Comparison of ENCODE assay signal across 14 cellular contexts in the genomic region with DNA sequence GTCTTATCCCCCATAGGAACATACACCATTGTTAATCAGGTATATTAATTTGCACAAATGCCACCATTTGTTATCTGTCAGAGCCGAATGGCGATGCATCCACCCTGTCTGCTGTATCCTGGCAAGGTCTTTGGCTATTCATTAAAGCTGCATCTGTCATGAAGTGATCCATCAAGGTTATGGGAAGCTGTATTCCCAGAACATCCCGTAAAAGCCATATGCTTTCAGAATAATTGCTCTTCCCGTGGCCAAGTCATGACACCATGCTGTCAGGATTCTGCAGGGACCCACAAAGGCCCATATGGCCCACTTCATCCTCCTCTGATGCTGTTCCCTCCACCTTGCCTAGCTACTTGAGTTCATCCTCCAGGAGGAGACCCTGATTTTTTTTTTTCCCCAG.
"Had no signal": no experiment of that assay in that cellular context is flagged by ENCODE, and none has a peak within 500 bp of the region (broad histone marks: within the 10 kb centered on the region; RNA-seq: fewer than 3 reads in every experiment).

No MANE protein-coding gene starts in this region.

- H3K4me3 ChIP-seq: lower lobe of right lung, neural progenitor cell, pancreas, tibial artery, vagina had no signal

- H3K9me3 Mint-ChIP-seq: activated T-cell treated with anti-CD3 and anti-CD28 coated beads, Interleukin-2, amount 50 U/mL, for 4 hours; mesothelial cell of epicardium; neural progenitor cell had no signal

- H3K36me3 ChIP-seq: neural progenitor cell had no signal

- ATAC-seq: activated CD4-positive, CD25-positive, alpha-beta regulatory T cell treated with anti-CD3 and anti-CD28 coated beads, Interleukin-2, amount 50 U/mL, for 24 hours; activated CD8-positive, alpha-beta memory T cell treated with anti-CD3 and anti-CD28 coated beads, Interleukin-2, amount 10 ng/mL, durations not matched to agents 7 days and 5 days; activated T-cell treated with anti-CD3 and anti-CD28 coated beads, Interleukin-2, amount 50 U/mL, for 4 hours; lower lobe of right lung; pancreas had no signal

- H3K4me3 Mint-ChIP-seq: activated CD8-positive, alpha-beta memory T cell treated with anti-CD3 and anti-CD28 coated beads, Interleukin-2, amount 10 ng/mL, durations not matched to agents 7 days and 5 days; activated T-cell treated with anti-CD3 and anti-CD28 coated beads, Interleukin-2, amount 50 U/mL, for 4 hours; mesothelial cell of epicardium; neural progenitor cell had no signal

- H3K9me3 ChIP-seq: lower lobe of right lung, pancreas, tibial artery, vagina had no signal

- H3K27me3 ChIP-seq: neural progenitor cell, pancreas, tibial artery, vagina had no signal

- H3K27ac ChIP-seq: lower lobe of right lung, neural progenitor cell, pancreas, tibial artery, vagina had no signal

- DNase-seq: activated CD8-positive, alpha-beta memory T cell treated with anti-CD3 and anti-CD28 coated beads, Interleukin-2, amount 10 ng/mL, durations not matched to agents 7 days and 5 days; activated gamma-delta T cell; activated T-cell treated with anti-CD3 and anti-CD28 coated beads, Interleukin-2, amount 50 U/mL, for 4 hours; dermis blood vessel endothelial cell; erythroblast; hippocampal formation; lower lobe of right lung; pancreas; stimulated activated CD4-positive, alpha-beta T cell treated with anti-CD3 and anti-CD28 coated beads, Interleukin-4, amount 100 ng/mL, for 1 hour; tibial artery had no signal

- H3K27me3 Mint-ChIP-seq: activated CD8-positive, alpha-beta memory T cell treated with anti-CD3 and anti-CD28 coated beads, Interleukin-2, amount 10 ng/mL, durations not matched to agents 7 days and 5 days had no signal

- H3K4me1 Mint-ChIP-seq: mesothelial cell of epicardium, neural progenitor cell had no signal

- H3K4me1 ChIP-seq: lower lobe of right lung, neural progenitor cell, pancreas, tibial artery, vagina had no signal

- H3K27ac Mint-ChIP-seq: activated CD8-positive, alpha-beta memory T cell treated with anti-CD3 and anti-CD28 coated beads, Interleukin-2, amount 10 ng/mL, durations not matched to agents 7 days and 5 days; mesothelial cell of epicardium had no signal
